ENCODE assay signal across 12 cellular contexts in genomic region chr12:32437095-32437515, GRCh38. TPM values are rescaled to one million over a fixed set of nuclear protein-coding genes. Genes with fewer than 3 reads are reported as not detected.
A peak's percentile ranks its signal among the peaks of the same experiment; 100 is the strongest.
DNase-seq lines count a peak whose midpoint lies in the region; ATAC-seq, FAIRE-seq and TF ChIP-seq lines count a peak whose summit lies in the region.
"Had no signal": no experiment of that assay in that cellular context is flagged by ENCODE, and none has a peak within 500 bp of the region (broad histone marks: within the 10 kb centered on the region; RNA-seq: fewer than 3 reads in every experiment).

No MANE protein-coding gene starts in this region.

- intact Hi-C loops in left lung (cut with DNase I), result no loop called here
- intact Hi-C loops in aorta (cut with DNase I), result no loop called here

- H3K4me3 ChIP-seq in AG09309 (ENCODE audit: control insufficient read depth, low read depth, low read length) (no peak overlapping the region), HUES64 (ENCODE audit: low read length) (no peak overlapping the region), bronchial epithelial cell (ENCODE audit: low read depth, low read length) (no peak overlapping the region), left lung (no peak overlapping the region), aorta (ENCODE audit: low read length in 2 of 2) (no peak overlapping the region)
- H3K4me3 ChIP-seq: prostate gland had no signal

- TF ChIP-seq CTCF in AG09309 (IDR thresholded peaks at IDR 0.05; ENCODE audit: control insufficient read depth, insufficient read depth, low read depth, low read length, missing control alignments) (no peak), bronchial epithelial cell (IDR thresholded peaks at IDR 0.05; ENCODE audit: insufficient read depth, low read length, severe bottlenecking) (no peak), left lung (IDR thresholded peaks at IDR 0.05) (no peak)

- ATAC-seq in left lung (peak; percentile 81), aorta (ENCODE audit: low FRiP score) (no peak)

- DNase-seq in AG09309 (ENCODE audit: low read depth), result peak; percentile 42
- peak; percentile 98 for DNase-seq in bronchial epithelial cell (ENCODE audit: low read depth)
- no peak for DNase-seq in left lung
- DNase-seq in activated CD4-positive, alpha-beta T cell treated with anti-CD3 and anti-CD28 coated beads for 1 hour, result no peak
- no peak for DNase-seq in aorta
- no peak for DNase-seq in CD1c-positive myeloid dendritic cell (ENCODE audit: extremely low spot score)
- no peak for DNase-seq in COLO668 (lab: John Stamatoyannopoulos, UW; ENCODE audit: unreplicated experiment)
- DNase-seq: activated T-cell treated with anti-CD3 and anti-CD28 coated beads for 4 hours, immature natural killer cell, NCI-H345 had no signal

- 81% methylated on average over 9 of the region's 9 CpGs for WGBS in HUES64
- 55 to 56% methylated on average over 9 of the region's 9 CpGs for WGBS in aorta, 2 donors

- no peak overlapping the region for H3K9ac ChIP-seq in HUES64 (ENCODE audit: low read depth, low read length)

- no peaks in the 10 kb centered on the region for H3K9me3 ChIP-seq in HUES64 (ENCODE audit: insufficient read depth, low read depth, low read length)
- H3K9me3 ChIP-seq in left lung, result no peaks in the 10 kb centered on the region
- H3K9me3 ChIP-seq in aorta (ENCODE audit: control insufficient read depth, low read length), result no peaks in the 10 kb centered on the region
- H3K9me3 ChIP-seq: prostate gland had no signal

- no peak for FAIRE-seq in bronchial epithelial cell (lab: Jason Lieb, UNC)

- H3K36me3 ChIP-seq in HUES64 (ENCODE audit: insufficient read depth, low read length) (0 out of 2 replicates have a peak, but pooled peaks cover 4% of the 10 kb centered on the region), bronchial epithelial cell (ENCODE audit: control insufficient read depth, insufficient read depth, low read length) (no peaks in the 10 kb centered on the region), left lung (no peaks in the 10 kb centered on the region), aorta (ENCODE audit: control insufficient read depth in 1 of 2, insufficient read depth in 2 of 2, low read length in 1 of 2) (no peaks in the 10 kb centered on the region)
- H3K36me3 ChIP-seq: prostate gland had no signal

- peaks cover 40% of the 10 kb centered on the region for H3K4me1 ChIP-seq in HUES64 (ENCODE audit: insufficient read depth, low read length)
- peaks cover 0 to 5% of the 10 kb centered on the region in 2 donors for H3K4me1 ChIP-seq in left lung
- H3K4me1 ChIP-seq in aorta (ENCODE audit: control insufficient read depth in 1 of 2, insufficient read depth in 2 of 2, low read length in 2 of 2), result no peaks in the 10 kb centered on the region
- H3K4me1 ChIP-seq: prostate gland had no signal

- peak overlapping the region; percentile 27; the same call in 1 of the 2 replicates for H3K27ac ChIP-seq in HUES64 (ENCODE audit: low read depth, low read length)
- peak overlapping the region in 1 of 2 donors; percentile 44 for H3K27ac ChIP-seq in left lung
- no peak overlapping the region for H3K27ac ChIP-seq in aorta (ENCODE audit: low read depth in 1 of 2, low read length in 2 of 2)

- H3K27me3 ChIP-seq in HUES64 (ENCODE audit: insufficient read depth, low read length) (no peaks in the 10 kb centered on the region), bronchial epithelial cell (ENCODE audit: control insufficient read depth, insufficient read depth, low read length) (no peaks in the 10 kb centered on the region), left lung (no peaks in the 10 kb centered on the region), aorta (ENCODE audit: control insufficient read depth in 1 of 2, insufficient read depth in 2 of 2, low read length in 1 of 2) (no peaks in the 10 kb centered on the region)

RNA-seq across cellular contexts. Expression of gene FGD4, which starts 37.7 kb away (rescaled TPM):
- polyA plus RNA-seq in HUES64 (2013, experiment 1 of 2), result 17.0 TPM
- polyA plus RNA-seq in HUES64 (2013, experiment 2 of 2), result 14.2 TPM
- total RNA-seq in bronchial epithelial cell (22.9 and 24.8 TPM in 2 replicates), left lung (10 to 100 TPM; 37.0 to 38.9 TPM), aorta (10 to 100 TPM; 40.4 to 46.9 TPM)
- 1 to 10 TPM; 5.5 to 7.5 TPM for polyA plus RNA-seq in aorta

Comparison
In these comparisons a context has a peak if more than half of its experiments do, and no peak if none do; other contexts are left out.
1. DNase-seq: peak in AG09309 (single experiment) and bronchial epithelial cell (single experiment); none in left lung (0 of 2), activated CD4-positive, alpha-beta T cell treated with anti-CD3 and anti-CD28 coated beads for 1 hour (single experiment), aorta (0 of 2), CD1c-positive myeloid dendritic cell (single experiment) and COLO668 (single experiment).